8 cellular contexts compared by ENCODE assay signal in genomic region chr1:16979475-16980327, GRCh38. TPM values are rescaled to one million over a fixed set of nuclear protein-coding genes. Genes with fewer than 3 reads are reported as not detected.
A peak's percentile ranks its signal among the peaks of the same experiment; 100 is the strongest.
DNase-seq lines count a peak whose midpoint lies in the region; ATAC-seq and TF ChIP-seq lines count a peak whose summit lies in the region.

No MANE protein-coding gene starts in this region.

- 16 to 18% methylated on average over 43 to 44 of the region's 44 CpGs for whole genome bisulfite sequencing in heart right ventricle, 2 donors
- 18 to 24% methylated on average over 44 of the region's 44 CpGs for WGBS in sigmoid colon, 2 donors

- H3K9me3 ChIP-seq in T-helper 17 cell (ENCODE audit: control insufficient read depth, low read length, poor library complexity, severe bottlenecking) (no peaks in the 10 kb centered on the region), heart right ventricle (no peaks in the 10 kb centered on the region), sigmoid colon (no peaks in the 10 kb centered on the region)

- H3K36me3 Mint-ChIP-seq in T-helper 17 cell (ENCODE audit: low read depth): peaks cover 5% of the 10 kb centered on the region

- ATAC-seq in T-helper 17 cell (no peak), heart right ventricle (peak in 4 of 8 donors; percentile 19 to 38 (median 29)), GM18517 (IDR thresholded peaks at IDR 0.05; ENCODE audit: unreplicated experiment) (no peak), GM21717 (IDR thresholded peaks at IDR 0.05; ENCODE audit: unreplicated experiment) (no peak)

- TF ChIP-seq CTCF in heart right ventricle (IDR thresholded peaks at IDR 0.05) (no peak), sigmoid colon (IDR thresholded peaks at IDR 0.05) (no peak)

- no peak overlapping the region for H3K27ac Mint-ChIP-seq in T-helper 17 cell

- peak overlapping the region; percentile 78 for H3K4me3 Mint-ChIP-seq in T-helper 17 cell

- intact Hi-C loops in heart right ventricle (cut with DNase I): no loop called here
- intact Hi-C loops in sigmoid colon (cut with DNase I): no loop called here

- peaks cover 14% of the 10 kb centered on the region for H3K4me1 Mint-ChIP-seq in T-helper 17 cell

- peaks cover 19% of the 10 kb centered on the region for H3K27me3 Mint-ChIP-seq in T-helper 17 cell

- H3K4me1 ChIP-seq in heart right ventricle (peaks cover 9 to 29% (median 19%) of the 10 kb centered on the region in 9 donors), sigmoid colon (peaks cover 2 to 44% (median 24%) of the 10 kb centered on the region in 4 donors)

- TF ChIP-seq EP300 in sigmoid colon (IDR thresholded peaks at IDR 0.05): no peak

- H3K4me3 ChIP-seq in heart right ventricle: peak overlapping the region; percentile 2 to 53 (median 48)
- H3K4me3 ChIP-seq in sigmoid colon: peak overlapping the region; percentile 46 to 60 (median 50)

- TF ChIP-seq POLR2A in sigmoid colon (IDR thresholded peaks at IDR 0.05): no peak

- DNase-seq in EH (ENCODE audit: low read depth) (peak; percentile 50), T-helper 17 cell (no peak), heart right ventricle (peak in 1 of 2 donors; percentile 44), sigmoid colon (peak; percentile 82), NCI-H1092 treated with DMSO at 0.1 percent for 48 hours (lab: John Stamatoyannopoulos, UW) (no peak)
- no peak for DNase-seq in stimulated activated CD4-positive, alpha-beta T cell treated with anti-CD3 and anti-CD28 coated beads, Interleukin-4, amount 100 ng/mL, for 1 hour

- peaks cover 0 to 36% (median 9%) of the 10 kb centered on the region in 7 donors for H3K27me3 ChIP-seq in heart right ventricle
- H3K27me3 ChIP-seq in sigmoid colon: peaks cover 3 to 22% (median 14%) of the 10 kb centered on the region in 3 donors

- peak overlapping the region in 7 of 10 donors; percentile 32 to 72 (median 52) for H3K27ac ChIP-seq in heart right ventricle
- H3K27ac ChIP-seq in sigmoid colon: peak overlapping the region; percentile 67 to 83 (median 76)

- H3K36me3 ChIP-seq in heart right ventricle (no peaks in the 10 kb centered on the region), sigmoid colon (no peaks in the 10 kb centered on the region)

RNA-seq across cellular contexts. Expression of gene MFAP2, which starts 0.7 kb away (rescaled TPM):
- total RNA-seq in T-helper 17 cell: not detected
- total RNA-seq in heart right ventricle: 1 to 10 TPM; 1.3 to 6.4 (median 2.4) TPM
- polyA plus RNA-seq in heart right ventricle: 10 to 100 TPM in 1 of 2 donors, 1 to 10 TPM in 1; 4.5 to 10.5 TPM
- total RNA-seq in sigmoid colon: 10 to 100 TPM in 3 of 4 donors, 1 to 10 TPM in 1; 7.1 to 26.6 (median 14.1) TPM
- 1 to 10 TPM in 2 of 3 donors, not detected in 1; 3.6 to 7.4 TPM for polyA plus RNA-seq in sigmoid colon

RNA-seq across cellular contexts. Expression of gene ATP13A2, which starts 32.0 kb away (rescaled TPM):
- total RNA-seq in T-helper 17 cell: 10 to 100 TPM; 44.4 TPM
- 10 to 100 TPM in 7 of 10 donors, 1 to 10 TPM in 3; 7.2 to 20.0 (median 10.6) TPM for total RNA-seq in heart right ventricle
- polyA plus RNA-seq in heart right ventricle: 10 to 100 TPM; 10.9 to 18.2 TPM
- total RNA-seq in sigmoid colon: 10 to 100 TPM in 3 of 4 donors, 1 to 10 TPM in 1; 8.7 to 23.8 (median 15.7) TPM
- 10 to 100 TPM in 1 of 3 donors, 1 to 10 TPM in 2; 6.6 to 47.2 (median 8.1) TPM for polyA plus RNA-seq in sigmoid colon

RNA-seq across cellular contexts. Expression of gene CROCC, which starts 58.0 kb away (rescaled TPM):
- total RNA-seq in T-helper 17 cell (10 to 100 TPM; 52.4 to 55.9 TPM), heart right ventricle (10 to 100 TPM in 1 of 10 donors, 1 to 10 TPM in 9; 4.7 to 12.8 (median 6.0) TPM), sigmoid colon (10 to 100 TPM; 11.4 to 25.5 (median 20.3) TPM)
- polyA plus RNA-seq in heart right ventricle (10 to 100 TPM in 1 of 2 donors, 1 to 10 TPM in 1; 7.6 to 42.3 TPM), sigmoid colon (10 to 100 TPM in 1 of 3 donors, 1 to 10 TPM in 2; 3.5 to 24.3 (median 7.8) TPM)

Comparison
In these comparisons a context has a peak if more than half of its experiments do, and no peak if none do; other contexts are left out.
1. DNase-seq: peak in EH (single experiment) and sigmoid colon (single experiment); none in T-helper 17 cell (0 of 3), stimulated activated CD4-positive, alpha-beta T cell treated with anti-CD3 and anti-CD28 coated beads, Interleukin-4, amount 100 ng/mL, for 1 hour (single experiment) and NCI-H1092 treated with DMSO at 0.1 percent for 48 hours (single experiment).